Comparison of ENCODE assay signal across 12 cellular contexts in genomic region chr16:1992475-1993292, GRCh38. TPM values are rescaled to one million over a fixed set of nuclear protein-coding genes. Genes with fewer than 3 reads are reported as not detected.
DNase-seq lines count a peak whose midpoint lies in the region; ATAC-seq and TF ChIP-seq lines count a peak whose summit lies in the region.
"Had no signal": no experiment of that assay in that cellular context is flagged by ENCODE, and none has a peak within 500 bp of the region (broad histone marks: within the 10 kb centered on the region; RNA-seq: fewer than 3 reads in every experiment).

No MANE protein-coding gene starts in this region.

- H3K27me3 ChIP-seq in CD8-positive, alpha-beta memory T cell (ENCODE audit: insufficient read depth, low read length, poor library complexity, severe bottlenecking): peaks cover 14% of the 10 kb centered on the region
- peaks cover 6% of the 10 kb centered on the region; the same call in 1 of the 2 replicates for H3K27me3 ChIP-seq in OCI-LY1 (ENCODE audit: insufficient read depth, low read length)
- H3K27me3 ChIP-seq in right cardiac atrium (ENCODE audit: control insufficient read depth, insufficient read depth): no peaks in the 10 kb centered on the region
- H3K27me3 ChIP-seq in sigmoid colon: peaks cover 37 to 50% (median 49%) of the 10 kb centered on the region in 3 donors

- DNase-seq in CD8-positive, alpha-beta memory T cell: peak in 1 of 5 donors; percentile 26
- DNase-seq in right cardiac atrium (no peak), sigmoid colon (no peak), HuH-7 (ENCODE audit: low spot score) (no peak), occipital lobe (lab: John Stamatoyannopoulos, UW) (no peak), AG08395 (ENCODE audit: low spot score) (no peak)
- DNase-seq: NCI-H1092 treated with DMSO at 0.1 percent for 48 hours had no signal

- TF ChIP-seq POLR2A in sigmoid colon (IDR thresholded peaks at IDR 0.05): no peak

- no peak overlapping the region for H2AFZ ChIP-seq in OCI-LY1 (ENCODE audit: low read length)

- POLR2A ChIA-PET in CD8-positive, alpha-beta memory T cell (lab: Charles Lee): interaction anchor here (0.5 to 2.9 kb wide), 7 partner anchors 11 to 162 kb away, joined by 3 to 35 read pairs (median 4); partner anchors contain the start of genes NOXO1, RPS2, TBL3 and TRAF7

- CTCF ChIA-PET in CD8-positive, alpha-beta memory T cell (lab: Charles Lee): interaction anchor here (1.2 to 3.5 kb wide), 2 partner anchors 11 to 148 kb away, joined by 5 to 17 read pairs; no protein-coding TSS in a partner anchor

- H4K20me1 ChIP-seq in OCI-LY1 (ENCODE audit: insufficient read depth, low read length): no peaks in the 10 kb centered on the region

- ATAC-seq in right cardiac atrium (peak; percentile 1 to 2), GM21381 (IDR thresholded peaks at IDR 0.05; ENCODE audit: unreplicated experiment) (no peak)

- no peaks in the 10 kb centered on the region for H3K9me3 Mint-ChIP-seq in CD8-positive, alpha-beta memory T cell

- H3K4me3 ChIP-seq in CD8-positive, alpha-beta memory T cell (ENCODE audit: low read length): no peak overlapping the region
- H3K4me3 ChIP-seq in OCI-LY1 (ENCODE audit: low read depth, low read length, poor library complexity, severe bottlenecking): no peak overlapping the region
- no peak overlapping the region for H3K4me3 ChIP-seq in right cardiac atrium (ENCODE audit: low read length)
- H3K4me3 ChIP-seq in sigmoid colon: peak overlapping the region in 3 of 4 donors; percentile 21 to 40 (median 36)

- H3K9me3 ChIP-seq in CD8-positive, alpha-beta memory T cell (ENCODE audit: low read length): no peaks in the 10 kb centered on the region
- no peaks in the 10 kb centered on the region for H3K9me3 ChIP-seq in OCI-LY1 (ENCODE audit: low read length)
- H3K9me3 ChIP-seq in right cardiac atrium (ENCODE audit: control insufficient read depth, low read length): no peaks in the 10 kb centered on the region
- H3K9me3 ChIP-seq in sigmoid colon: no peaks in the 10 kb centered on the region
- H3K9me3 ChIP-seq: SK-N-SH, uterus had no signal

- H3F3A ChIP-seq in OCI-LY1 (ENCODE audit: insufficient read depth, low read length): no peaks in the 10 kb centered on the region; the same call in 1 of the 2 replicates

- H3K4me3 Mint-ChIP-seq in CD8-positive, alpha-beta memory T cell: peak overlapping the region in 1 of 7 donors; percentile 88

- WGBS in right cardiac atrium: 29% methylated on average over 74 of the region's 77 CpGs
- 39 to 70% methylated on average over 77 of the region's 77 CpGs for WGBS in sigmoid colon, 2 donors

- H3K36me3 Mint-ChIP-seq in CD8-positive, alpha-beta memory T cell: peaks cover 0 to 5% (median 1%) of the 10 kb centered on the region in 3 donors

- peak overlapping the region in 1 of 8 donors; percentile 95 for H3K27ac Mint-ChIP-seq in CD8-positive, alpha-beta memory T cell

- H3K27ac ChIP-seq in CD8-positive, alpha-beta memory T cell (ENCODE audit: low read depth, low read length): peak overlapping the region; percentile 9
- H3K27ac ChIP-seq in OCI-LY1 (ENCODE audit: low read depth, low read length, poor library complexity, severe bottlenecking): peak overlapping the region; percentile 70
- H3K27ac ChIP-seq in right cardiac atrium (ENCODE audit: low read length): no peak overlapping the region
- no peak overlapping the region for H3K27ac ChIP-seq in sigmoid colon
- H3K27ac ChIP-seq: uterus had no signal

- peaks cover 16 to 38% (median 24%) of the 10 kb centered on the region in 3 donors for H3K4me1 Mint-ChIP-seq in CD8-positive, alpha-beta memory T cell

- no peak for TF ChIP-seq EP300 in sigmoid colon (IDR thresholded peaks at IDR 0.05)

- H3K79me2 ChIP-seq in OCI-LY1 (ENCODE audit: insufficient read depth, low read length): no peaks in the 10 kb centered on the region

- no peak overlapping the region for H3K4me2 ChIP-seq in OCI-LY1 (ENCODE audit: low read length)
- H3K4me2 ChIP-seq: SK-N-SH had no signal

- peaks cover 5 to 10% of the 10 kb centered on the region in 2 donors for H3K27me3 Mint-ChIP-seq in CD8-positive, alpha-beta memory T cell

- H3K9ac ChIP-seq in OCI-LY1 (ENCODE audit: low read length): no peak overlapping the region
- H3K9ac ChIP-seq: SK-N-SH had no signal

- TF ChIP-seq CTCF in OCI-LY1 (IDR thresholded peaks at IDR 0.05; ENCODE audit: low read length) (no peak), sigmoid colon (IDR thresholded peaks at IDR 0.05) (no peak)

- intact Hi-C loops in right cardiac atrium (cut with DNase I): no loop called here
- intact Hi-C loops in sigmoid colon (cut with DNase I): no loop called here

- peaks cover 16% of the 10 kb centered on the region for H3K4me1 ChIP-seq in CD8-positive, alpha-beta memory T cell (ENCODE audit: insufficient read depth, low read length)
- peaks cover 29% of the 10 kb centered on the region for H3K4me1 ChIP-seq in OCI-LY1 (ENCODE audit: insufficient read depth, low read length, severe bottlenecking)
- H3K4me1 ChIP-seq in right cardiac atrium (ENCODE audit: control insufficient read depth, insufficient read depth, low read length): peaks cover 1% of the 10 kb centered on the region
- peaks cover 0 to 30% (median 28%) of the 10 kb centered on the region in 4 donors for H3K4me1 ChIP-seq in sigmoid colon

- no peaks in the 10 kb centered on the region for H3K9me2 ChIP-seq in OCI-LY1 (ENCODE audit: low read depth, low read length)
- H3K9me2 ChIP-seq: SK-N-SH had no signal

- H3K36me3 ChIP-seq in CD8-positive, alpha-beta memory T cell (ENCODE audit: insufficient read depth, low read length): no peaks in the 10 kb centered on the region
- H3K36me3 ChIP-seq in OCI-LY1 (ENCODE audit: insufficient read depth, low read length) (peaks cover 15% of the 10 kb centered on the region), sigmoid colon (peaks cover 0 to 7% (median 0%) of the 10 kb centered on the region in 4 donors)
- H3K36me3 ChIP-seq: uterus had no signal

RNA-seq across cellular contexts. Expression of gene SYNGR3, which starts 2.9 kb away (rescaled TPM):
- 1 to 10 TPM; 3.4 to 3.6 TPM for total RNA-seq in CD8-positive, alpha-beta memory T cell
- 2.1 TPM for polyA plus RNA-seq in CD8-positive, alpha-beta memory T cell
- total RNA-seq in right cardiac atrium (1 to 10 TPM in 1 of 4 donors, under 1 TPM in 3; 0.57 to 1.0 (median 0.68) TPM), sigmoid colon (1 to 10 TPM in 3 of 4 donors, under 1 TPM in 1; 0.82 to 8.3 (median 6.3) TPM), occipital lobe (81.3 TPM)
- polyA plus RNA-seq in right cardiac atrium (1.4 TPM), sigmoid colon (1 to 10 TPM in 2 of 3 donors, under 1 TPM in 1; 0.60 to 4.0 (median 1.2) TPM)
- total RNA-seq: mesenteric fat pad had no signal

RNA-seq across cellular contexts. Expression of gene GFER, which starts 8.7 kb away (rescaled TPM):
- 10 to 100 TPM; 41.7 to 50.1 TPM for total RNA-seq in CD8-positive, alpha-beta memory T cell
- polyA plus RNA-seq in CD8-positive, alpha-beta memory T cell: 38.4 TPM
- total RNA-seq in right cardiac atrium (10 to 100 TPM; 19.6 to 25.7 (median 22.2) TPM), sigmoid colon (10 to 100 TPM; 17.5 to 23.8 (median 21.2) TPM), occipital lobe (10.9 TPM)
- polyA plus RNA-seq in right cardiac atrium (31.7 TPM), sigmoid colon (100 to 1,000 TPM in 1 of 3 donors, 10 to 100 TPM in 2; 67.3 to 125 (median 82.9) TPM)

RNA-seq across cellular contexts. Expression of gene NOXO1, which starts 11.4 kb away (rescaled TPM):
- total RNA-seq in CD8-positive, alpha-beta memory T cell: under 1 TPM; 0.47 to 0.48 TPM
- polyA plus RNA-seq in CD8-positive, alpha-beta memory T cell: not detected
- total RNA-seq in right cardiac atrium (not detected), sigmoid colon (not detected), occipital lobe (0.78 TPM)
- polyA plus RNA-seq in right cardiac atrium (0.29 TPM), sigmoid colon (10 to 100 TPM; 13.8 to 47.3 (median 15.0) TPM)
- total RNA-seq: mesenteric fat pad had no signal

RNA-seq across cellular contexts. Expression of gene ZNF598, which starts 16.9 kb away (rescaled TPM):
- 10 to 100 TPM; 91.8 to 96.6 TPM for total RNA-seq in CD8-positive, alpha-beta memory T cell
- 11.3 TPM for polyA plus RNA-seq in CD8-positive, alpha-beta memory T cell
- total RNA-seq in right cardiac atrium: 10 to 100 TPM; 16.8 to 20.5 (median 17.5) TPM
- 14.0 TPM for polyA plus RNA-seq in right cardiac atrium
- 10 to 100 TPM; 12.8 to 27.2 (median 17.7) TPM for total RNA-seq in sigmoid colon
- 10 to 100 TPM; 20.3 to 57.0 (median 21.0) TPM for polyA plus RNA-seq in sigmoid colon
- total RNA-seq in occipital lobe: 5.5 TPM

RNA-seq across cellular contexts. Expression of gene TBL3, which starts 20.8 kb away (rescaled TPM):
- total RNA-seq in CD8-positive, alpha-beta memory T cell: 10 to 100 TPM; 74.6 to 78.0 TPM
- polyA plus RNA-seq in CD8-positive, alpha-beta memory T cell: 62.9 TPM
- total RNA-seq in right cardiac atrium (10 to 100 TPM; 19.0 to 22.8 (median 19.7) TPM), sigmoid colon (10 to 100 TPM; 19.4 to 27.4 (median 26.1) TPM), occipital lobe (12.0 TPM)
- polyA plus RNA-seq in right cardiac atrium (39.6 TPM), sigmoid colon (10 to 100 TPM; 14.3 to 37.4 (median 14.4) TPM)

Comparison
In these comparisons a context has a peak if more than half of its experiments do, and no peak if none do; other contexts are left out.
1. H3K27ac ChIP-seq: peak in CD8-positive, alpha-beta memory T cell (single experiment) and OCI-LY1 (single experiment); none in right cardiac atrium (single experiment) and sigmoid colon (0 of 4).
2. H3K4me3 ChIP-seq: peak in sigmoid colon (3 of 4); none in CD8-positive, alpha-beta memory T cell (single experiment), OCI-LY1 (single experiment) and right cardiac atrium (single experiment).